In the genomic region with DNA sequence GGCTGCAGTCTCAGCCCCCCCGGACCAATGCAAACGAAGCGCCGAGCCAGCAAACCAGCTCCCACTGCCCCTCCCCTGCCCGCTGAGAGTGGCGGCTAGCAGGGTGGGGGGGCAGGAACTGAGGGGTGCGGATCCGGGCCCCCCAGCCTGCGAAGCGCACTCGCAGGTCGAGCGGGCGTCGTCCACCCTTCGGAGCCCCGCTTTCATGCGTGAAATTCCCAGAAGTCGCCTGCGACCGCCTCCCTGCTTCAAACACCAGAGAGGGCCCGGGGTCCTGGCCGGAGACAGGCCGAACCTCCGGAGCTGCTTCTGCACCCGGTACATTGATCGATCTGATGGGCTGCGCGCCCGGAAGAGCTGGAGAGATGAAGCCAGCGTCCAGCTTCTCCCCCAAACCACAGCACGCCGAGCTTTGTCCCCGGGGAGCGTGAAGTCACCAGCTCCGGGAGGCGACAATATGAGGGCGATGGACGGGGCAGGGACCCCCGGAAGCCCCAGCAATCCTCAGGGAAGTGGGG, we compare ENCODE assay signal across 8 cellular contexts. TPM values are rescaled to one million over a fixed set of nuclear protein-coding genes. Genes with fewer than 3 reads are reported as not detected.
DNase-seq lines count a peak whose midpoint lies in the region; ATAC-seq, FAIRE-seq and TF ChIP-seq lines count a peak whose summit lies in the region.

No MANE protein-coding gene starts in this region.

- H3K9me3 Mint-ChIP-seq in activated naive CD4-positive, alpha-beta T cell treated with anti-CD3 and anti-CD28 coated beads, Interleukin-2, amount 50 U/mL, for 72 hours = no peaks in the 10 kb centered on the region

- H3K27ac ChIP-seq in Panc1 (ENCODE audit: low read length) (peak overlapping the region; percentile 85), pancreas (peak overlapping the region; percentile 68 to 92 (median 84))

- WGBS in pancreas, 2 donors = 1% methylated on average over 37 to 40 of the region's 40 CpGs

- intact Hi-C loops in Panc1 (cut with micrococcal nuclease; ENCODE audit: unreplicated experiment) (no loop called here), Right ventricle myocardium superior (cut with DNase I) (loop anchor here (5.0 kb wide), 2 partner anchors 51 to 151 kb away; a partner anchor contains a TSS), pancreas (cut with DNase I) (no loop called here)

- in situ Hi-C loops in Panc1 (cut with HindIII; ENCODE audit: low pct_unique_long_range_greater_than_20kb, low sequenced_read_pairs) = no loop called here

- CTCF ChIA-PET in Panc1 (lab: Charles Lee) = interaction anchor here (0.6 kb wide), 1 partner anchor 54 kb away, joined by 3 read pairs; no protein-coding TSS in a partner anchor

- H3K4me1 ChIP-seq in Panc1 (ENCODE audit: control insufficient read depth, insufficient read depth, low read length) (peaks cover 17% of the 10 kb centered on the region), pancreas (peaks cover 8 to 12% (median 12%) of the 10 kb centered on the region in 3 donors)

- H3K36me3 ChIP-seq in Panc1 (ENCODE audit: control insufficient read depth, insufficient read depth, low read length) = no peaks in the 10 kb centered on the region
- no peaks in the 10 kb centered on the region for H3K36me3 ChIP-seq in pancreas

- FAIRE-seq in pancreas (lab: Jason Lieb, UNC) = no peak

- peak overlapping the region; percentile 60 to 87 for H3K27ac Mint-ChIP-seq in activated naive CD4-positive, alpha-beta T cell treated with anti-CD3 and anti-CD28 coated beads, Interleukin-2, amount 50 U/mL, for 72 hours

- H3K36me3 Mint-ChIP-seq in activated naive CD4-positive, alpha-beta T cell treated with anti-CD3 and anti-CD28 coated beads, Interleukin-2, amount 50 U/mL, for 72 hours = peaks cover 33 to 36% of the 10 kb centered on the region in 2 donors

- H3K4me3 ChIP-seq in Panc1 (ENCODE audit: low read depth in 2 of 2, low read length in 2 of 2) = peak overlapping the region; percentile 54 to 74
- H3K4me3 ChIP-seq in pancreas = peak overlapping the region; percentile 37 to 65 (median 53)

- POLR2A ChIA-PET in Panc1 (lab: Charles Lee) = no interaction called here

- ATAC-seq in HG03025 (IDR thresholded peaks at IDR 0.05; ENCODE audit: low FRiP score, unreplicated experiment) = peak; percentile 8
- ATAC-seq in Panc1 = peak; percentile 56
- ATAC-seq in activated naive CD4-positive, alpha-beta T cell treated with anti-CD3 and anti-CD28 coated beads, Interleukin-2, amount 50 U/mL, for 72 hours = peak; percentile 13
- peak; percentile 23 for ATAC-seq in Right ventricle myocardium superior (ENCODE audit: poor library complexity)
- ATAC-seq in pancreas = peak; percentile 7 to 29 (median 14)
- ATAC-seq in GM21717 (IDR thresholded peaks at IDR 0.05; ENCODE audit: unreplicated experiment) = no peak
- no peak for ATAC-seq in HG02981 (IDR thresholded peaks at IDR 0.05; ENCODE audit: unreplicated experiment)

- peak; percentile 50 for DNase-seq in DMS153 (lab: John Stamatoyannopoulos, UW)
- no peak for DNase-seq in Panc1 (ENCODE audit: low read depth, low spot score)
- DNase-seq in activated naive CD4-positive, alpha-beta T cell treated with anti-CD3 and anti-CD28 coated beads, Interleukin-2, amount 50 U/mL, for 72 hours (ENCODE audit: low spot score in 2 of 2) = peak; percentile 39 to 68
- DNase-seq in Right ventricle myocardium superior = peak; percentile 75
- peak; percentile 65 to 90 (median 76) for DNase-seq in pancreas

- TF ChIP-seq CTCF in Panc1 (IDR thresholded peaks at IDR 0.05) = no peak
- TF ChIP-seq CTCF in pancreas (IDR thresholded peaks at IDR 0.05) = no peak

- H3K9me3 ChIP-seq in Panc1 (ENCODE audit: control insufficient read depth, insufficient read depth, low read depth, low read length) = no peaks in the 10 kb centered on the region
- H3K9me3 ChIP-seq in pancreas = no peaks in the 10 kb centered on the region

- no peaks in the 10 kb centered on the region for H3K27me3 ChIP-seq in Panc1 (ENCODE audit: control insufficient read depth, insufficient read depth, low read length)
- no peaks in the 10 kb centered on the region for H3K27me3 ChIP-seq in pancreas

- no TSS peak for BruUV-seq in Panc1 (replicated peaks; lab: Mats Ljungman, UMichigan)

RNA-seq across cellular contexts. Expression of a gene that starts 0.6 kb away (rescaled TPM):
- total RNA-seq in Panc1 (2021; ENCODE audit: unreplicated experiment) (18.6 TPM), Right ventricle myocardium superior (9.9 TPM), pancreas (10 to 100 TPM; 12.0 to 28.6 (median 16.7) TPM)
- polyA plus RNA-seq in Panc1 (2012; ENCODE audit: insufficient read length) = 30.3 TPM
- 10 to 100 TPM; 23.5 to 32.3 TPM for total RNA-seq in activated naive CD4-positive, alpha-beta T cell treated with anti-CD3 and anti-CD28 coated beads, Interleukin-2, amount 50 U/mL, for 72 hours
- 10 to 100 TPM; 21.6 to 30.2 TPM for polyA plus RNA-seq in pancreas

RNA-seq across cellular contexts. Expression of a gene that starts 52.6 kb away (rescaled TPM):
- total RNA-seq in Panc1 (2021; ENCODE audit: unreplicated experiment) (51.2 TPM), Right ventricle myocardium superior (60.6 TPM), pancreas (10 to 100 TPM; 26.4 to 35.3 (median 30.2) TPM)
- 78.3 TPM for polyA plus RNA-seq in Panc1 (2012; ENCODE audit: insufficient read length)
- total RNA-seq in activated naive CD4-positive, alpha-beta T cell treated with anti-CD3 and anti-CD28 coated beads, Interleukin-2, amount 50 U/mL, for 72 hours = 100 to 1,000 TPM; 100 to 103 TPM
- 10 to 100 TPM; 32.8 to 38.7 TPM for polyA plus RNA-seq in pancreas

RNA-seq across cellular contexts. Expression of a gene that starts 54.5 kb away (rescaled TPM):
- total RNA-seq in Panc1 (2021; ENCODE audit: unreplicated experiment) = 3.6 TPM
- 3.5 TPM for polyA plus RNA-seq in Panc1 (2012; ENCODE audit: insufficient read length)
- total RNA-seq in activated naive CD4-positive, alpha-beta T cell treated with anti-CD3 and anti-CD28 coated beads, Interleukin-2, amount 50 U/mL, for 72 hours = 10 to 100 TPM; 20.0 to 20.8 TPM
- total RNA-seq in Right ventricle myocardium superior = 10.4 TPM
- 10 to 100 TPM in 1 of 6 donors, 1 to 10 TPM in 5; 2.4 to 24.5 (median 6.0) TPM for total RNA-seq in pancreas
- 1 to 10 TPM; 3.6 to 5.9 TPM for polyA plus RNA-seq in pancreas

Comparison
In these comparisons a context has a peak if more than half of its experiments do, and no peak if none do; other contexts are left out.
1. ATAC-seq: peak in HG03025 (single experiment), Panc1 (single experiment), activated naive CD4-positive, alpha-beta T cell treated with anti-CD3 and anti-CD28 coated beads, Interleukin-2, amount 50 U/mL, for 72 hours (2 of 2), Right ventricle myocardium superior (single experiment) and pancreas (4 of 4); none in GM21717 (single experiment) and HG02981 (single experiment).